ENCODE assay signal across 8 cellular contexts in the genomic region with DNA sequence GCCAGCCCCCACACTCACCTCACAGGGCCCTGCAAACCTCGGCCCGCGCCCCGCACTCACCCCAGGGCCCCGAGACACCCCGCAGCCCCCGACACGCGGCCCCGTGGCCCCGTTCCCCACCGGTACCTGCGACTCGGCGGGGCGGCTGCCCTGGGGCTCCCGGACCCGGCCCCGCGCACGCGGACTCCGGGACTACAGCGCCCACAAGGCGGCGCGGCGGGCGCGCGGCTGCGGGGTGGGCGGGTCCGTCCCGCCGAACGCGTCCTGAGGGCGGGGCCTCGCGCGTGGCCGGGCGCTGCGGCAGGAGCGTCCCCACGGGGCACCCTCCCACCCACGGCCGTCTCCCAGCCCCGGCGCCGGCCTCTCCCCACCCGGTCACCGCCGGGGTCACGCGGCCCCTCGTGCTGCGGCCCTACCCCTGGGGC. TPM values are rescaled to one million over a fixed set of nuclear protein-coding genes. Genes with fewer than 3 reads are reported as not detected.
DNase-seq lines count a peak whose midpoint lies in the region; ATAC-seq lines count a peak whose summit lies in the region.

A gene (minus strand): TSS at position 199 of the 425 bp plus-strand sequence. CDS start 4,481 bp downstream, outside the sequence.

- peak within 1 kb of the TSS; percentile 67 for H3K14ac ChIP-seq in trophoblast cell (ENCODE audit: low read length)

- H4K12ac ChIP-seq in trophoblast cell (ENCODE audit: low read depth, low read length), result peak within 1 kb of the TSS; percentile 63

- peaks cover 11% of the 10 kb centered on the region for H3K4me1 Mint-ChIP-seq in activated naive CD8-positive, alpha-beta T cell (ENCODE audit: low read depth)

- H2AFZ ChIP-seq in trophoblast cell (ENCODE audit: insufficient read depth, low read length, poor library complexity), result peak within 1 kb of the TSS; percentile 37

- H3K4me3 ChIP-seq in trophoblast cell (ENCODE audit: low read depth, low read length), result peak within 1 kb of the TSS; percentile 80
- peak within 1 kb of the TSS; percentile 64 for H3K4me3 ChIP-seq in urinary bladder (ENCODE audit: low read depth, low read length)

- H3K36me3 Mint-ChIP-seq in activated naive CD8-positive, alpha-beta T cell, result peaks cover 2% of the 10 kb centered on the region

- peak within 1 kb of the TSS; percentile 70 for H3K4me2 ChIP-seq in trophoblast cell (ENCODE audit: low read length)

- WGBS in trophoblast cell (ENCODE audit: extremely low coverage, insufficient coverage, insufficient read length), result no CpG with 5 or more reads among the region's 59 CpGs
- WGBS in urinary bladder, result under 1% methylated on average over 59 of the region's 59 CpGs

- peak within 1 kb of the TSS; percentile 5 for H2BK5ac ChIP-seq in trophoblast cell (ENCODE audit: low read depth, low read length, poor library complexity)

- peak within 1 kb of the TSS; percentile 44 for H3K18ac ChIP-seq in trophoblast cell (ENCODE audit: low read length)

- no peak within 1 kb of the TSS for H2BK12ac ChIP-seq in trophoblast cell (ENCODE audit: low read length)

- H3K23ac ChIP-seq in trophoblast cell (ENCODE audit: low read length), result no peak within 1 kb of the TSS

- intact Hi-C loops in cardiac septum (cut with DNase I), result loop anchor here (5.0 kb wide), 1 partner anchor 65 kb away; no protein-coding TSS in a partner anchor

- H3K4me1 ChIP-seq in trophoblast cell (ENCODE audit: control insufficient read depth in 1 of 2, insufficient read depth in 2 of 2, low read length in 2 of 2), result peaks cover 13 to 22% of the 10 kb centered on the region in 2 experiments
- H3K4me1 ChIP-seq in urinary bladder (ENCODE audit: insufficient read depth), result no peaks in the 10 kb centered on the region

- peak within 1 kb of the TSS; percentile 59 for H2AK5ac ChIP-seq in trophoblast cell (ENCODE audit: low read length)

- H3K36me3 ChIP-seq in trophoblast cell (ENCODE audit: control insufficient read depth in 1 of 2, insufficient read depth in 2 of 2, low read length in 2 of 2) (peaks cover 3 to 7% of the 10 kb centered on the region in 2 experiments), urinary bladder (ENCODE audit: insufficient read depth) (no peaks in the 10 kb centered on the region)

- peaks cover 2% of the 10 kb centered on the region for H3K79me2 ChIP-seq in trophoblast cell (ENCODE audit: control insufficient read depth, insufficient read depth, low read length, poor library complexity)

- H3K27me3 ChIP-seq in trophoblast cell (ENCODE audit: insufficient read depth, low read length), result no peaks in the 10 kb centered on the region

- peak within 1 kb of the TSS; percentile 73 for H4K8ac ChIP-seq in trophoblast cell (ENCODE audit: low read depth, low read length)

- H3K9me3 Mint-ChIP-seq in activated naive CD8-positive, alpha-beta T cell (ENCODE audit: low read depth), result no peaks in the 10 kb centered on the region

- H3K79me1 ChIP-seq in trophoblast cell (ENCODE audit: low read length), result peaks cover 21% of the 10 kb centered on the region

- peak within 1 kb of the TSS; percentile 88 for H3K27ac Mint-ChIP-seq in activated naive CD8-positive, alpha-beta T cell

- peak within 1 kb of the TSS; percentile 89 for H3K4me3 Mint-ChIP-seq in activated naive CD8-positive, alpha-beta T cell

- H3K27me3 Mint-ChIP-seq in activated naive CD8-positive, alpha-beta T cell, result no peaks in the 10 kb centered on the region

- H3K9me3 ChIP-seq in trophoblast cell (ENCODE audit: insufficient read depth, low read depth, low read length), result no peaks in the 10 kb centered on the region

- ATAC-seq in GM19023 (IDR thresholded peaks at IDR 0.05; ENCODE audit: unreplicated experiment), result peak; percentile 64

- no peak within 1 kb of the TSS for H3K9ac ChIP-seq in trophoblast cell (ENCODE audit: low read length)

- H3K27ac ChIP-seq in trophoblast cell (ENCODE audit: low read depth, low read length) (no peak within 1 kb of the TSS), urinary bladder (ENCODE audit: low read depth) (no peak within 1 kb of the TSS)

- DNase-seq in AG20443 (ENCODE audit: low spot score) (peak; percentile 99), HPDE6-E6E7 (ENCODE audit: extremely low spot score) (peak; percentile 80), SKM-1 (lab: John Stamatoyannopoulos, UW; ENCODE audit: unreplicated experiment) (peak; percentile 53), cardiac septum (ENCODE audit: low spot score) (peak; percentile 90), trophoblast cell (peak in 1 of 2 donors; percentile 70)

- peak within 1 kb of the TSS; percentile 50 for H4K91ac ChIP-seq in trophoblast cell (ENCODE audit: low read depth, low read length)

- peak within 1 kb of the TSS; percentile 5 for H2BK120ac ChIP-seq in trophoblast cell (ENCODE audit: insufficient read depth, low read length, poor library complexity)

- peak within 1 kb of the TSS; percentile 52 for H3K4ac ChIP-seq in trophoblast cell (ENCODE audit: low read depth, low read length)

RNA-seq across cellular contexts. Expression of the gene that starts here (rescaled TPM):
- total RNA-seq in cardiac septum (2.7 TPM), urinary bladder (4.2 TPM)
- polyA plus RNA-seq in trophoblast cell (2013), result 124 and 145 TPM in 2 replicates
- 7.5 TPM for polyA plus RNA-seq in urinary bladder
